ENCODE assay signal across 8 cellular contexts in the genomic region with DNA sequence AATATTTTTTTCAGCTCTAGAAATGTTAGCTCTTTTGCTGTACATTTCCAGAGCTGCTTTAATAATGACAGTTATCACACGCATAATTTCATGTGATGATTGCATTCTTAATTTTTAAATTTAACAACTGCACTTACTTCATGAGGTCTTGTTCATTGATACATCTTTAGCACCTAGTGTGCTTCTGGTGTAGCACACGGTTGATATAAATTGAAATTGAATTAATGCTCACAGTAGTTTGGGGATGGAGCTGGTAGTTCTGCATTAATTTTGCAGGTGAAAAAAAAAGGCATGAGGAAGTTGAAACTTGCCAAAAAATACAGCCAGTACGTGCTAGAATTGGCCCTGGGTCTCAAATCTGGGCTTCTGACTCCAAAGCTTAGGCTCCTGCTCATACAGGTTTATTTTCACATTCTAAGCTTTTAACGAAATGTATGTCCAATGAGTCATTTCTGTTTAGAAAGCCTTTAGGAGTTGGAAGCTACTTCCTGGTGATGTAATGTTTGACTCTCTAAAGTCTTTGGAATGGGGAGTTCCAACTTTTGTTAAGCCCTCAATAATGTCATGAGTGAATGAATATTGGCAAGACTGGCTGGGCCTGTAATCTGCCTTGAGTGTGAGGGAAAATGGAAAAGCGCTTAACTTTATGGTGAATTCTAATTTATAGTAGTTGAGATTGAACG. TPM values are rescaled to one million over a fixed set of nuclear protein-coding genes. Genes with fewer than 3 reads are reported as not detected.
DNase-seq lines count a peak whose midpoint lies in the region; ATAC-seq and TF ChIP-seq lines count a peak whose summit lies in the region.

No MANE protein-coding gene starts in this region.

- no peaks in the 10 kb centered on the region for H3K9me3 Mint-ChIP-seq in CD4-positive, alpha-beta T cell

- peak overlapping the region; percentile 72 for H3K27ac Mint-ChIP-seq in CD4-positive, alpha-beta T cell

- peak overlapping the region; percentile 9 to 48 for H3K9ac ChIP-seq in mucosa of rectum (ENCODE audit: low read depth in 1 of 2, low read length in 2 of 2)

- no peaks in the 10 kb centered on the region for H3K27me3 Mint-ChIP-seq in CD4-positive, alpha-beta T cell

- in situ Hi-C loops in KBM-7 (cut with MboI; ENCODE audit: low pct_unique_long_range_greater_than_20kb, low sequenced_read_pairs): no loop called here

- peaks cover 35% of the 10 kb centered on the region for H3K36me3 Mint-ChIP-seq in CD4-positive, alpha-beta T cell (ENCODE audit: low read depth)

- no peaks in the 10 kb centered on the region for H3K9me3 ChIP-seq in CD4-positive, alpha-beta T cell (ENCODE audit: control insufficient read depth, low read length)
- no peaks in the 10 kb centered on the region for H3K9me3 ChIP-seq in mucosa of rectum (ENCODE audit: control insufficient read depth in 2 of 2, low read length in 2 of 2)

- intact Hi-C loops in CD4-positive, alpha-beta T cell (cut with DNase I, micrococcal nuclease): no loop called here

- H3K4me1 ChIP-seq in mucosa of rectum (ENCODE audit: control insufficient read depth in 2 of 2, insufficient read depth in 2 of 2, low read length in 2 of 2): peaks cover 27 to 40% of the 10 kb centered on the region in 2 donors

- CTCF ChIA-PET in CD4-positive, alpha-beta T cell (lab: Charles Lee): interaction anchor here (0.6 to 0.7 kb wide), 2 partner anchors 9 kb away, joined by 4 to 5 read pairs; no protein-coding TSS in a partner anchor

- H3K27ac ChIP-seq in CD4-positive, alpha-beta T cell (ENCODE audit: low read depth, low read length): no peak overlapping the region
- H3K27ac ChIP-seq in coronary artery (peak overlapping the region; percentile 46 to 59), mucosa of rectum (ENCODE audit: low read depth in 2 of 2, low read length in 2 of 2) (peak overlapping the region; percentile 76 to 80)

- no peak for DNase-seq in CD4-positive, alpha-beta T cell
- DNase-seq in NCI-H2029 treated with DMSO at 0.1 percent for 48 hours (lab: John Stamatoyannopoulos, UW): peak; percentile 16
- no peak for DNase-seq in coronary artery (ENCODE audit: low spot score)
- DNase-seq in SK-N-DZ (ENCODE audit: low spot score): no peak
- no peak for DNase-seq in KBM-7
- no peak for DNase-seq in NCI-H1694 treated with DMSO at 0.1 percent for 48 hours (lab: John Stamatoyannopoulos, UW)
- no peak for DNase-seq in SKM-1 treated with dmso at 0.1 percent for 144 hours (lab: John Stamatoyannopoulos, UW; ENCODE audit: unreplicated experiment)

- no peak overlapping the region for H3K4me3 Mint-ChIP-seq in CD4-positive, alpha-beta T cell

- H3K27me3 ChIP-seq in CD4-positive, alpha-beta T cell (ENCODE audit: control insufficient read depth, insufficient read depth, low read length): no peaks in the 10 kb centered on the region
- no peaks in the 10 kb centered on the region for H3K27me3 ChIP-seq in mucosa of rectum (ENCODE audit: control insufficient read depth in 2 of 2, insufficient read depth in 2 of 2, low read length in 2 of 2)

- H3K4me1 Mint-ChIP-seq in CD4-positive, alpha-beta T cell (ENCODE audit: low read depth): peaks cover 68% of the 10 kb centered on the region

- no peak for ATAC-seq in CD4-positive, alpha-beta T cell (ENCODE audit: poor library complexity)

- H3K36me3 ChIP-seq in mucosa of rectum (ENCODE audit: control insufficient read depth in 2 of 2, insufficient read depth in 2 of 2, low read length in 2 of 2): peaks cover 9 to 16% of the 10 kb centered on the region in 2 donors

- TF ChIP-seq CTCF in CD4-positive, alpha-beta T cell (IDR thresholded peaks at IDR 0.05): no peak
- TF ChIP-seq CTCF in coronary artery (IDR thresholded peaks at IDR 0.05): no peak

- H3K4me3 ChIP-seq in coronary artery (no peak overlapping the region), mucosa of rectum (ENCODE audit: low read length in 2 of 2) (peak overlapping the region in 1 of 2 donors; percentile 39)

- POLR2A ChIA-PET in CD4-positive, alpha-beta T cell (lab: Charles Lee): interaction anchor here (0.9 kb wide), 1 partner anchor 9 kb away, joined by 3 read pairs; no protein-coding TSS in a partner anchor

RNA-seq across cellular contexts. Expression of a gene that starts 10.9 kb away (rescaled TPM):
- total RNA-seq in CD4-positive, alpha-beta T cell: 10 to 100 TPM; 57.6 to 66.4 TPM
- polyA plus RNA-seq in SK-N-DZ (2014; cell fraction: cytosol; rRNA removed): 47.7 and 48.1 TPM in 2 replicates
- 26.3 and 38.1 TPM in 2 replicates for polyA plus RNA-seq in SK-N-DZ (2014; cell fraction: nucleus; rRNA removed)

RNA-seq across cellular contexts. Expression of a gene that starts 36.5 kb away (rescaled TPM):
- total RNA-seq in CD4-positive, alpha-beta T cell: 10 to 100 TPM in 1 of 2 experiments, 1 to 10 TPM in 1; 8.6 to 11.0 TPM
- polyA plus RNA-seq in SK-N-DZ (2014; cell fraction: cytosol; rRNA removed): 20.8 and 23.4 TPM in 2 replicates
- 8.6 and 11.3 TPM in 2 replicates for polyA plus RNA-seq in SK-N-DZ (2014; cell fraction: nucleus; rRNA removed)
